Comparison of ENCODE assay signal across 14 cellular contexts in genomic region chr14:54133896-54134295, GRCh38.
DNase-seq lines count a peak whose midpoint lies in the region; ATAC-seq and TF ChIP-seq lines count a peak whose summit lies in the region.
"Had no signal": no experiment of that assay in that cellular context is flagged by ENCODE, and none has a peak within 500 bp of the region (broad histone marks: within the 10 kb centered on the region; RNA-seq: fewer than 3 reads in every experiment).

No MANE protein-coding gene starts in this region.

- H3K4me1 ChIP-seq in mammary epithelial cell (ENCODE audit: insufficient read depth, low read length): peaks cover 4% of the 10 kb centered on the region
- no peaks in the 10 kb centered on the region for H3K4me1 ChIP-seq in osteoblast (ENCODE audit: insufficient read depth, low read length)
- H3K4me1 ChIP-seq: body of pancreas, testis had no signal

- no peak overlapping the region for H3K27ac ChIP-seq in mammary epithelial cell (ENCODE audit: insufficient read depth, low read depth, low read length)
- no peak overlapping the region for H3K27ac ChIP-seq in osteoblast (ENCODE audit: low read depth, low read length)
- H3K27ac ChIP-seq: body of pancreas, testis had no signal

- in situ Hi-C loops in ACHN (cut with HindIII; ENCODE audit: low pct_ligation_motif_present, low pct_unique_long_range_greater_than_20kb, low sequenced_read_pairs): no loop called here
- in situ Hi-C loops in mammary epithelial cell (cut with MboI; ENCODE audit: low sequenced_read_pairs in 2 of 2): no loop called here

- H3K4me2 ChIP-seq in mammary epithelial cell (ENCODE audit: insufficient read depth, low read depth, low read length): no peak overlapping the region
- H3K4me2 ChIP-seq in osteoblast (ENCODE audit: insufficient read depth, low read length): no peak overlapping the region

- H2AFZ ChIP-seq in mammary epithelial cell (ENCODE audit: low read depth, low read length): peak overlapping the region; percentile 14
- H2AFZ ChIP-seq in osteoblast (ENCODE audit: low read length): no peak overlapping the region

- intact Hi-C loops in mammary epithelial cell (cut with micrococcal nuclease): no loop called here

- BruUV-seq in mammary epithelial cell (replicated peaks; lab: Mats Ljungman, UMichigan): no TSS peak

- H3K36me3 ChIP-seq in mammary epithelial cell (ENCODE audit: insufficient read depth, low read length) (no peaks in the 10 kb centered on the region), osteoblast (ENCODE audit: insufficient read depth, low read length) (no peaks in the 10 kb centered on the region)

- no peak for ATAC-seq in HG02852 (IDR thresholded peaks at IDR 0.05; ENCODE audit: unreplicated experiment)
- ATAC-seq: activated CD8-positive, alpha-beta T cell treated with anti-CD3 and anti-CD28 coated beads for 36 hours; body of pancreas had no signal

- TF ChIP-seq CTCF in mammary epithelial cell (conservative IDR thresholded peaks at IDR 0.05 in 1 of 2, IDR thresholded peaks at IDR 0.05 in 1 of 2; ENCODE audit: extremely low read depth in 1 of 2, insufficient read depth in 1 of 2, low read depth in 1 of 2, low read length in 2 of 2): no peak
- TF ChIP-seq CTCF in osteoblast (IDR thresholded peaks at IDR 0.05; ENCODE audit: extremely low read depth, low read depth, low read length): no peak
- no peak for TF ChIP-seq CTCF in GM20000 (IDR thresholded peaks at IDR 0.05; ENCODE audit: extremely low read depth, missing control alignments)

- H3K79me2 ChIP-seq in mammary epithelial cell (ENCODE audit: insufficient read depth, low read length) (no peaks in the 10 kb centered on the region), osteoblast (ENCODE audit: insufficient read depth, low read length) (no peaks in the 10 kb centered on the region)

- CTCF ChIA-PET in mammary epithelial cell (lab: Charles Lee; ENCODE audit: low non-redundant PET): no interaction called here

- no peak overlapping the region for H3K9ac ChIP-seq in mammary epithelial cell (ENCODE audit: insufficient read depth, low read length)

- no peaks in the 10 kb centered on the region for H4K20me1 ChIP-seq in mammary epithelial cell (ENCODE audit: insufficient read depth, low read length)
- H4K20me1 ChIP-seq in osteoblast (ENCODE audit: insufficient read depth, low read length): no peaks in the 10 kb centered on the region

- dilution Hi-C loops in mammary epithelial cell (cut with HindIII; ENCODE audit: low sequenced_read_pairs): no loop called here

- 39% methylated on average over 3 of the region's 3 CpGs for WGBS in mammary epithelial cell (ENCODE audit: low coverage, missing lambda C conversion rate)

- no peak overlapping the region for H3K4me3 ChIP-seq in mammary epithelial cell (replicated peaks in 1 of 3; ENCODE audit: insufficient read depth in 1 of 3, low read depth in 2 of 3, low read length in 3 of 3)
- no peak overlapping the region for H3K4me3 ChIP-seq in osteoblast (ENCODE audit: insufficient read depth, low read length)
- H3K4me3 ChIP-seq: body of pancreas, testis had no signal

- no peaks in the 10 kb centered on the region for H3K27me3 ChIP-seq in mammary epithelial cell (ENCODE audit: insufficient read depth, low read length)
- no peaks in the 10 kb centered on the region for H3K27me3 ChIP-seq in osteoblast (ENCODE audit: insufficient read depth, low read length)
- H3K27me3 ChIP-seq: body of pancreas, testis had no signal

- H3K9me3 ChIP-seq in mammary epithelial cell (replicated peaks; ENCODE audit: insufficient read depth, low read length) (no peaks in the 10 kb centered on the region), osteoblast (ENCODE audit: low read depth, low read length) (no peaks in the 10 kb centered on the region)
- H3K9me3 ChIP-seq: body of pancreas, testis had no signal

- DNase-seq in ACHN (peak; percentile 36), LHCN-M2 (ENCODE audit: low read depth) (peak; percentile 27), mammary epithelial cell (peak; percentile 82), left kidney (ENCODE audit: low read depth, low spot score) (peak; percentile 61), osteoblast (ENCODE audit: insufficient read length, low spot score, missing footprints) (no peak), SW 1271 (lab: John Stamatoyannopoulos, UW) (no peak), GM20000 (ENCODE audit: low spot score) (no peak)
- DNase-seq: activated CD8-positive, alpha-beta T cell treated with anti-CD3 and anti-CD28 coated beads for 36 hours; activated effector memory CD4-positive, alpha-beta T cell treated with Interleukin-2 at 50 U/mL for 16 hours; body of pancreas; DMS 273 treated with DMSO at 0.1 percent for 48 hours; NCI-H510A; testis had no signal

Comparison
In these comparisons a context has a peak if more than half of its experiments do, and no peak if none do; other contexts are left out.
1. DNase-seq: peak in ACHN (single experiment), LHCN-M2 (single experiment), mammary epithelial cell (single experiment) and left kidney (single experiment); none in osteoblast (single experiment), SW 1271 (0 of 2) and GM20000 (single experiment).